7 cellular contexts compared by ENCODE assay signal in the genomic region with DNA sequence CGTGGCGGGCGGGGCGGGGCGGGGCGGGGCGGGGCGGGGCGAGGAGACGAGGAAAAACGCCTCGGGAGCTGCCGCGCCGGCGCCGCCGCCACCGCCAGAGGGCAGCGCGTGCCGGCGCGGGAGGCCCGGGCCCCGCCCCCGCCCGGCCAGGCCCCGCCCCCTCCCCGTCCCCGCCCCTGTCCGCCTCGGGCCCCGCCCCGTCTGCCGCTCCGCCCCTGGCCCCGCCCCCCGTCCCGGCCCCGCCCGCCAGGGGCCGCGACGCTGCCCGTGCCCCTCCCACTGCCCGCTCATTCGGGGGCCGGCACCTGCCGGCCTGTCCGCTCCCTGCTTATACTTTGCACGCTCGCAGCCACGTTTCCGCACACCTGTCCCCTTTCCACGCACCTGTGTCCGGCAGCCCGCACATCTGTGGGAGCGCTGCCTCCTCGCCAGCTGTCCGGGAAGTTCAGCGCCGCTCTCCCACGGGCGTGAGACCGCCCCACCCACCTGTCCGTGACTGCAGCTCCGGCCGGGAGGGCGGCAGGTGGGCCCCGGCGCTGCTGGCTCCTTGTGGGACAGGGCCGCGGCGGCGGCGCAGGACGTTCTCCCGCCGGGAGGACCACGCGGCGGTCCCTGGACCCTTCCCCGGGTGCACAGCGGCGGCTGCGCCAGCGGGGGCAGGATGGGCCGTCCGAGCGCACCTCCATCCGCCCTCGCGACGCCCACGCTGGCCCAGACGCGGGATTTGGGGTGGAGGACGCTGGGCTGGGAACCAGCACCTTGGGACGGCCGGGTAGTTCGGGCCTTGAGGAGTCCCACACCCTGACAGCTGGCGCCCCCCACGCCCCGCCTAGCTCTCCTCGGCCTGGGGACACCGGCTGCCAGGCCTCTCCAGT. TPM values are rescaled to one million over a fixed set of nuclear protein-coding genes. Genes with fewer than 3 reads are reported as not detected.
A peak's percentile ranks its signal among the peaks of the same experiment; 100 is the strongest.
DNase-seq lines count a peak whose midpoint lies in the region; ATAC-seq, FAIRE-seq and TF ChIP-seq lines count a peak whose summit lies in the region.

No MANE protein-coding gene starts in this region.

- intact Hi-C loops in heart left ventricle (cut with DNase I): loop anchor here in 1 of 10 donors (2.0 kb wide), 1 partner anchor 77 kb away; the partner anchor contains the start of genes GAK and TMEM175

- CTCF ChIA-PET in SK-N-SH (lab: Yijun Ruan, JAX): interaction anchor here (0.5 to 2.2 kb wide), 7 partner anchors 9 to 121 kb away, joined by 3 to 14 read pairs (median 3); partner anchors contain the start of gene IDUA

- H3K27ac ChIP-seq in SK-N-SH (ENCODE audit: low read depth in 2 of 2, low read length in 1 of 2) (no peak overlapping the region), heart left ventricle (peak overlapping the region in 7 of 12 donors; percentile 6 to 76 (median 58))

- TF ChIP-seq CTCF in SK-N-SH (IDR thresholded peaks at IDR 0.05) (no peak), heart left ventricle (IDR thresholded peaks at IDR 0.05) (peak in 6 of 12 donors; percentile 5 to 43 (median 16)), type B pancreatic cell (conservative IDR thresholded peaks at IDR 0.05) (peak; percentile 49)

- H3K36me3 Mint-ChIP-seq in activated naive CD4-positive, alpha-beta T cell treated with anti-CD3 and anti-CD28 coated beads, Interleukin-2, amount 50 U/mL, for 72 hours: peaks cover 0 to 9% of the 10 kb centered on the region in 2 donors
- H3K36me3 Mint-ChIP-seq in type B pancreatic cell: no peaks in the 10 kb centered on the region

- H2AFZ ChIP-seq in SK-N-SH (ENCODE audit: low read depth): no peak overlapping the region

- no peaks in the 10 kb centered on the region for H3K9me3 Mint-ChIP-seq in activated naive CD4-positive, alpha-beta T cell treated with anti-CD3 and anti-CD28 coated beads, Interleukin-2, amount 50 U/mL, for 72 hours
- peaks cover 7% of the 10 kb centered on the region for H3K9me3 Mint-ChIP-seq in type B pancreatic cell

- peak; percentile 72 for DNase-seq in GM18507 (ENCODE audit: extremely low spot score, insufficient read length, low read depth)
- peak; percentile 97 for DNase-seq in SK-N-SH
- peak; percentile 71 to 75 for DNase-seq in activated naive CD4-positive, alpha-beta T cell treated with anti-CD3 and anti-CD28 coated beads, Interleukin-2, amount 50 U/mL, for 72 hours (ENCODE audit: low spot score in 2 of 2)
- DNase-seq in heart left ventricle: peak; percentile 72 to 91 (median 75)
- peak; percentile 44 for DNase-seq in pons (ENCODE audit: low spot score)
- no peak for DNase-seq in type B pancreatic cell (ENCODE audit: extremely low spot score, unreplicated experiment)

- H3K36me3 ChIP-seq in SK-N-SH (replicated peaks in 1 of 2; ENCODE audit: control insufficient read depth in 1 of 2, insufficient read depth in 2 of 2, low read length in 1 of 2): no peaks in the 10 kb centered on the region
- no peaks in the 10 kb centered on the region for H3K36me3 ChIP-seq in heart left ventricle

- H3K4me1 ChIP-seq in SK-N-SH (ENCODE audit: control insufficient read depth in 1 of 2, insufficient read depth in 2 of 2, low read depth in 1 of 2, low read length in 1 of 2): peaks cover 0 to 15% of the 10 kb centered on the region in 2 experiments; a peak in 1 of 4 replicates
- peaks cover 0 to 37% (median 23%) of the 10 kb centered on the region in 12 donors for H3K4me1 ChIP-seq in heart left ventricle

- peaks cover 43% of the 10 kb centered on the region for H3K27me3 Mint-ChIP-seq in type B pancreatic cell

- H3K4me3 Mint-ChIP-seq in type B pancreatic cell: peak overlapping the region; percentile 87

- no CpG with 5 or more reads among the region's 107 CpGs for WGBS in SK-N-SH (ENCODE audit: low lambda C conversion rate)
- 1 to 2% (median 1%) methylated on average over 50 to 107 of the region's 107 CpGs for WGBS in heart left ventricle, 4 donors

- peak overlapping the region; percentile 93 for H3K4me2 ChIP-seq in SK-N-SH

- TF ChIP-seq POLR2A in heart left ventricle (IDR thresholded peaks at IDR 0.05): no peak

- POLR2A ChIA-PET in SK-N-SH (lab: Yijun Ruan, JAX): no interaction called here

- H3K79me2 ChIP-seq in SK-N-SH (ENCODE audit: insufficient read depth): no peaks in the 10 kb centered on the region

- FAIRE-seq in GM18507 (lab: Jason Lieb, UNC): no peak

- H4K20me1 ChIP-seq in SK-N-SH (ENCODE audit: insufficient read depth): 0 out of 2 replicates have a peak, but pooled peaks cover 7% of the 10 kb centered on the region

- peak; percentile 41 for ATAC-seq in HG03045 (IDR thresholded peaks at IDR 0.05; ENCODE audit: unreplicated experiment)
- ATAC-seq in activated naive CD4-positive, alpha-beta T cell treated with anti-CD3 and anti-CD28 coated beads, Interleukin-2, amount 50 U/mL, for 72 hours: peak; percentile 19 to 52
- peak; percentile 54 to 78 (median 66) for ATAC-seq in heart left ventricle

- no peak overlapping the region for H3K9ac ChIP-seq in SK-N-SH

- peaks cover 11% of the 10 kb centered on the region for H3F3A ChIP-seq in SK-N-SH (replicated peaks; ENCODE audit: insufficient read depth)

- H3K4me3 ChIP-seq in SK-N-SH (ENCODE audit: low read depth in 2 of 2, low read length in 1 of 2) (peak overlapping the region; percentile 46 to 60), heart left ventricle (peak overlapping the region; percentile 13 to 75 (median 65))

- H3K9me2 ChIP-seq in SK-N-SH: no peaks in the 10 kb centered on the region

- TF ChIP-seq EP300 in SK-N-SH (IDR thresholded peaks at IDR 0.05; ENCODE audit: borderline replicate concordance in 1 of 2, low read depth in 1 of 2, low read length in 1 of 2): no peak

- peak overlapping the region in 1 of 2 donors; percentile 72 for H3K27ac Mint-ChIP-seq in activated naive CD4-positive, alpha-beta T cell treated with anti-CD3 and anti-CD28 coated beads, Interleukin-2, amount 50 U/mL, for 72 hours
- H3K27ac Mint-ChIP-seq in type B pancreatic cell: peak overlapping the region; percentile 95

- H3K9me3 ChIP-seq in SK-N-SH (no peaks in the 10 kb centered on the region), heart left ventricle (no peaks in the 10 kb centered on the region)

- H3K27me3 ChIP-seq in SK-N-SH (ENCODE audit: insufficient read depth): peaks cover 43% of the 10 kb centered on the region
- H3K27me3 ChIP-seq in heart left ventricle: peaks cover 0 to 39% (median 15%) of the 10 kb centered on the region in 9 donors

- H3K4me1 Mint-ChIP-seq in type B pancreatic cell (ENCODE audit: unreplicated experiment): peaks cover 6% of the 10 kb centered on the region

- TF ChIP-seq RAD21 in SK-N-SH (IDR thresholded peaks at IDR 0.05; ENCODE audit: low read length): no peak

TF ChIP-seq in SK-N-SH, 30 proteins besides CTCF, POLR2A, EP300 and RAD21 (continues in another document):
- TF ChIP-seq MAX (IDR thresholded peaks at IDR 0.05; ENCODE audit: low read depth) (no peak), FOXJ3 (CRISPR knock-in tag; IDR thresholded peaks at IDR 0.05) (no peak), NRF1 (IDR thresholded peaks at IDR 0.05; ENCODE audit: low read depth, low read length) (no peak), SIN3A (IDR thresholded peaks at IDR 0.05; ENCODE audit: borderline replicate concordance, low read depth, low read length) (no peak), NFIC (IDR thresholded peaks at IDR 0.05; ENCODE audit: borderline replicate concordance) (no peak)
- TF ChIP-seq, protein P1, sequence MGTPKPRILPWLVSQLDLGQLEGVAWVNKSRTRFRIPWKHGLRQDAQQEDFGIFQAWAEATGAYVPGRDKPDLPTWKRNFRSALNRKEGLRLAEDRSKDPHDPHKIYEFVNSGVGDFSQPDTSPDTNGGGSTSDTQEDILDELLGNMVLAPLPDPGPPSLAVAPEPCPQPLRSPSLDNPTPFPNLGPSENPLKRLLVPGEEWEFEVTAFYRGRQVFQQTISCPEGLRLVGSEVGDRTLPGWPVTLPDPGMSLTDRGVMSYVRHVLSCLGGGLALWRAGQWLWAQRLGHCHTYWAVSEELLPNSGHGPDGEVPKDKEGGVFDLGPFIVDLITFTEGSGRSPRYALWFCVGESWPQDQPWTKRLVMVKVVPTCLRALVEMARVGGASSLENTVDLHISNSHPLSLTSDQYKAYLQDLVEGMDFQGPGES (IDR thresholded peaks at IDR 0.05; ENCODE audit: low read depth, low read length): no peak

RNA-seq across cellular contexts. Expression of gene FGFRL1, which starts 1.5 kb away (rescaled TPM):
- polyA plus RNA-seq in SK-N-SH (2012; rRNA removed) (18.9 and 22.5 TPM in 2 replicates), heart left ventricle (10 to 100 TPM; 26.9 to 47.1 TPM)
- polyA plus RNA-seq in SK-N-SH (2012; cell fraction: cytosol; rRNA removed): 11.5 and 26.0 TPM in 2 replicates
- 32.3 and 42.1 TPM in 2 replicates for polyA plus RNA-seq in SK-N-SH (2012; cell fraction: nucleus; rRNA removed)
- 10 to 100 TPM; 10.3 to 27.6 TPM for total RNA-seq in activated naive CD4-positive, alpha-beta T cell treated with anti-CD3 and anti-CD28 coated beads, Interleukin-2, amount 50 U/mL, for 72 hours
- total RNA-seq in heart left ventricle (10 to 100 TPM; 23.6 to 90.7 (median 30.6) TPM), type B pancreatic cell (ENCODE audit: low replicate concordance) (20.5 and 30.9 TPM in 2 replicates)

RNA-seq across cellular contexts. Expression of gene SLC26A1, which starts 16.7 kb away (rescaled TPM):
- polyA plus RNA-seq in SK-N-SH (2012; rRNA removed) (0.05 and 0.08 TPM in 2 replicates), heart left ventricle (under 1 TPM; 0.03 to 0.27 TPM)
- polyA plus RNA-seq in SK-N-SH (2012; cell fraction: cytosol; rRNA removed): 0.04 and 0.13 TPM in 2 replicates
- polyA plus RNA-seq in SK-N-SH (2012; cell fraction: nucleus; rRNA removed): 0.48 and 0.63 TPM in 2 replicates
- total RNA-seq in activated naive CD4-positive, alpha-beta T cell treated with anti-CD3 and anti-CD28 coated beads, Interleukin-2, amount 50 U/mL, for 72 hours: not detected
- total RNA-seq in heart left ventricle (under 1 TPM in 4 of 9 donors, not detected in 5; 0.19 to 0.27 (median 0.25) TPM), type B pancreatic cell (ENCODE audit: low replicate concordance) (2.8 and 3.8 TPM in 2 replicates)

RNA-seq across cellular contexts. Expression of gene IDUA, which starts 23.0 kb away (rescaled TPM):
- polyA plus RNA-seq in SK-N-SH (2012; rRNA removed) (24.4 and 32.1 TPM in 2 replicates), heart left ventricle (1 to 10 TPM; 3.2 to 6.8 TPM)
- polyA plus RNA-seq in SK-N-SH (2012; cell fraction: cytosol; rRNA removed): 5.1 and 7.1 TPM in 2 replicates
- 333 and 514 TPM in 2 replicates for polyA plus RNA-seq in SK-N-SH (2012; cell fraction: nucleus; rRNA removed)
- total RNA-seq in activated naive CD4-positive, alpha-beta T cell treated with anti-CD3 and anti-CD28 coated beads, Interleukin-2, amount 50 U/mL, for 72 hours: 10 to 100 TPM in 1 of 2 donors, 1 to 10 TPM in 1; 8.5 to 23.3 TPM
- total RNA-seq in heart left ventricle (10 to 100 TPM in 3 of 9 donors, 1 to 10 TPM in 6; 5.0 to 17.4 (median 6.9) TPM), type B pancreatic cell (ENCODE audit: low replicate concordance) (20.7 and 37.2 TPM in 2 replicates)

RNA-seq across cellular contexts. Expression of gene DGKQ, which starts 36.5 kb away (rescaled TPM):
- polyA plus RNA-seq in SK-N-SH (2012; rRNA removed) (10.9 and 11.5 TPM in 2 replicates), heart left ventricle (1 to 10 TPM; 2.6 to 3.7 TPM)
- 3.3 and 6.8 TPM in 2 replicates for polyA plus RNA-seq in SK-N-SH (2012; cell fraction: cytosol; rRNA removed)
- polyA plus RNA-seq in SK-N-SH (2012; cell fraction: nucleus; rRNA removed): 50.0 and 64.3 TPM in 2 replicates
- 1 to 10 TPM; 7.8 to 7.9 TPM for total RNA-seq in activated naive CD4-positive, alpha-beta T cell treated with anti-CD3 and anti-CD28 coated beads, Interleukin-2, amount 50 U/mL, for 72 hours
- total RNA-seq in heart left ventricle (1 to 10 TPM; 3.2 to 7.3 (median 4.4) TPM), type B pancreatic cell (ENCODE audit: low replicate concordance) (17.0 and 21.2 TPM in 2 replicates)

Comparison
In these comparisons a context has a peak if more than half of its experiments do, and no peak if none do; other contexts are left out.
1. H3K27ac ChIP-seq: peak in heart left ventricle (7 of 12); none in SK-N-SH (0 of 2).
2. Peak in every context shown above with its lines, with median percentiles within 50 percentile points of each other: ATAC-seq.